2 cellular contexts compared by ENCODE assay signal in the genomic region with DNA sequence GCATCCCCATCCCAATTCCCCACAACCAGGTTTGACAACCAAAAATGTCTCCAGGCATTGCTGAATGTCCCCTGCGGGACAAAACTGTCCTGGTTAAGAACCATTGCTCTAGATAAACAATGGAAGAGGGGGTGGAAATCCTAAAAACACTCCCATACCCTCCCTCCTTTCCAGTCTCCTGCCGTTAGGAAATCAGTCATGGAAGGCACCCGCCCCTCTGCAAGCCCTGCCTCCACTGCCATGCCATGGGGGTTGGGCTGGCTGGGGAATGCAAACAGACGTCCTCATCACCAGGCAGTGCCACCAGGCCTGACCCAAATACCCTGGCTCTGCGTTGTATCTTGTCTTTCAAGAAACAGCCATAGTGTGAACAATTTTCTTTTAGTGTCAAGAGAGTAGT.
TF ChIP-seq lines count a peak whose summit lies in the region.

No MANE protein-coding gene starts in this region.

TF ChIP-seq in A549, 52 proteins besides CTCF, POLR2A, EP300 and RAD21:
- TF ChIP-seq ATOH8 (CRISPR knock-in tag; IDR thresholded peaks at IDR 0.05; ENCODE audit: low read depth) (no peak), CBX2 (IDR thresholded peaks at IDR 0.05; ENCODE audit: borderline replicate concordance, low read depth) (no peak), HOXB5 (CRISPR knock-in tag; IDR thresholded peaks at IDR 0.05) (no peak), HDAC2 (IDR thresholded peaks at IDR 0.05) (no peak), FOSB (CRISPR knock-in tag; IDR thresholded peaks at IDR 0.05) (no peak), JUN (IDR thresholded peaks at IDR 0.05) (no peak), EHMT2 (IDR thresholded peaks at IDR 0.05; ENCODE audit: low read depth) (no peak), NFE2L2 (conservative IDR thresholded peaks at IDR 0.05; ENCODE audit: low read length) (no peak), TFCP2L1 (CRISPR knock-in tag; IDR thresholded peaks at IDR 0.05) (no peak), BHLHE40 (IDR thresholded peaks at IDR 0.05; ENCODE audit: low read depth, low read length) (no peak), ZFP36 (IDR thresholded peaks at IDR 0.05; ENCODE audit: borderline replicate concordance, partially characterized antibody) (no peak), SREBF2 (IDR thresholded peaks at IDR 0.05) (no peak)
- TF ChIP-seq, protein P1, sequence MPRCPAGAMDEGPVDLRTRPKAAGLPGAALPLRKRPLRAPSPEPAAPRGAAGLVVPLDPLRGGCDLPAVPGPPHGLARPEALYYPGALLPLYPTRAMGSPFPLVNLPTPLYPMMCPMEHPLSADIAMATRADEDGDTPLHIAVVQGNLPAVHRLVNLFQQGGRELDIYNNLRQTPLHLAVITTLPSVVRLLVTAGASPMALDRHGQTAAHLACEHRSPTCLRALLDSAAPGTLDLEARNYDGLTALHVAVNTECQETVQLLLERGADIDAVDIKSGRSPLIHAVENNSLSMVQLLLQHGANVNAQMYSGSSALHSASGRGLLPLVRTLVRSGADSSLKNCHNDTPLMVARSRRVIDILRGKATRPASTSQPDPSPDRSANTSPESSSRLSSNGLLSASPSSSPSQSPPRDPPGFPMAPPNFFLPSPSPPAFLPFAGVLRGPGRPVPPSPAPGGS (IDR thresholded peaks at IDR 0.05): no peak
- TF ChIP-seq, protein P2, sequence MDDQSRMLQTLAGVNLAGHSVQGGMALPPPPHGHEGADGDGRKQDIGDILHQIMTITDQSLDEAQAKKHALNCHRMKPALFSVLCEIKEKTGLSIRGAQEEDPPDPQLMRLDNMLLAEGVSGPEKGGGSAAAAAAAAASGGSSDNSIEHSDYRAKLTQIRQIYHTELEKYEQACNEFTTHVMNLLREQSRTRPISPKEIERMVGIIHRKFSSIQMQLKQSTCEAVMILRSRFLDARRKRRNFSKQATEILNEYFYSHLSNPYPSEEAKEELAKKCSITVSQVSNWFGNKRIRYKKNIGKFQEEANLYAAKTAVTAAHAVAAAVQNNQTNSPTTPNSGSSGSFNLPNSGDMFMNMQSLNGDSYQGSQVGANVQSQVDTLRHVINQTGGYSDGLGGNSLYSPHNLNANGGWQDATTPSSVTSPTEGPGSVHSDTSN (IDR thresholded peaks at IDR 0.05): no peak
- TF ChIP-seq, protein P3, sequence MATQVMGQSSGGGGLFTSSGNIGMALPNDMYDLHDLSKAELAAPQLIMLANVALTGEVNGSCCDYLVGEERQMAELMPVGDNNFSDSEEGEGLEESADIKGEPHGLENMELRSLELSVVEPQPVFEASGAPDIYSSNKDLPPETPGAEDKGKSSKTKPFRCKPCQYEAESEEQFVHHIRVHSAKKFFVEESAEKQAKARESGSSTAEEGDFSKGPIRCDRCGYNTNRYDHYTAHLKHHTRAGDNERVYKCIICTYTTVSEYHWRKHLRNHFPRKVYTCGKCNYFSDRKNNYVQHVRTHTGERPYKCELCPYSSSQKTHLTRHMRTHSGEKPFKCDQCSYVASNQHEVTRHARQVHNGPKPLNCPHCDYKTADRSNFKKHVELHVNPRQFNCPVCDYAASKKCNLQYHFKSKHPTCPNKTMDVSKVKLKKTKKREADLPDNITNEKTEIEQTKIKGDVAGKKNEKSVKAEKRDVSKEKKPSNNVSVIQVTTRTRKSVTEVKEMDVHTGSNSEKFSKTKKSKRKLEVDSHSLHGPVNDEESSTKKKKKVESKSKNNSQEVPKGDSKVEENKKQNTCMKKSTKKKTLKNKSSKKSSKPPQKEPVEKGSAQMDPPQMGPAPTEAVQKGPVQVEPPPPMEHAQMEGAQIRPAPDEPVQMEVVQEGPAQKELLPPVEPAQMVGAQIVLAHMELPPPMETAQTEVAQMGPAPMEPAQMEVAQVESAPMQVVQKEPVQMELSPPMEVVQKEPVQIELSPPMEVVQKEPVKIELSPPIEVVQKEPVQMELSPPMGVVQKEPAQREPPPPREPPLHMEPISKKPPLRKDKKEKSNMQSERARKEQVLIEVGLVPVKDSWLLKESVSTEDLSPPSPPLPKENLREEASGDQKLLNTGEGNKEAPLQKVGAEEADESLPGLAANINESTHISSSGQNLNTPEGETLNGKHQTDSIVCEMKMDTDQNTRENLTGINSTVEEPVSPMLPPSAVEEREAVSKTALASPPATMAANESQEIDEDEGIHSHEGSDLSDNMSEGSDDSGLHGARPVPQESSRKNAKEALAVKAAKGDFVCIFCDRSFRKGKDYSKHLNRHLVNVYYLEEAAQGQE (IDR thresholded peaks at IDR 0.05): no peak

TF ChIP-seq in HCT116, 20 proteins besides CTCF, POLR2A, EP300 and RAD21:
- TF ChIP-seq, protein P4, sequence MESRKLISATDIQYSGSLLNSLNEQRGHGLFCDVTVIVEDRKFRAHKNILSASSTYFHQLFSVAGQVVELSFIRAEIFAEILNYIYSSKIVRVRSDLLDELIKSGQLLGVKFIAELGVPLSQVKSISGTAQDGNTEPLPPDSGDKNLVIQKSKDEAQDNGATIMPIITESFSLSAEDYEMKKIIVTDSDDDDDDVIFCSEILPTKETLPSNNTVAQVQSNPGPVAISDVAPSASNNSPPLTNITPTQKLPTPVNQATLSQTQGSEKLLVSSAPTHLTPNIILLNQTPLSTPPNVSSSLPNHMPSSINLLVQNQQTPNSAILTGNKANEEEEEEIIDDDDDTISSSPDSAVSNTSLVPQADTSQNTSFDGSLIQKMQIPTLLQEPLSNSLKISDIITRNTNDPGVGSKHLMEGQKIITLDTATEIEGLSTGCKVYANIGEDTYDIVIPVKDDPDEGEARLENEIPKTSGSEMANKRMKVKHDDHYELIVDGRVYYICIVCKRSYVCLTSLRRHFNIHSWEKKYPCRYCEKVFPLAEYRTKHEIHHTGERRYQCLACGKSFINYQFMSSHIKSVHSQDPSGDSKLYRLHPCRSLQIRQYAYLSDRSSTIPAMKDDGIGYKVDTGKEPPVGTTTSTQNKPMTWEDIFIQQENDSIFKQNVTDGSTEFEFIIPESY (IDR thresholded peaks at IDR 0.05; ENCODE audit: extremely low read depth, insufficient replicate concordance, low read length): no peak
- TF ChIP-seq, protein P5, sequence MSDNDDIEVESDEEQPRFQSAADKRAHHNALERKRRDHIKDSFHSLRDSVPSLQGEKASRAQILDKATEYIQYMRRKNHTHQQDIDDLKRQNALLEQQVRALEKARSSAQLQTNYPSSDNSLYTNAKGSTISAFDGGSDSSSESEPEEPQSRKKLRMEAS (IDR thresholded peaks at IDR 0.05): no peak
- TF ChIP-seq TCF7L2 (IDR thresholded peaks at IDR 0.05; ENCODE audit: borderline replicate concordance, extremely low read depth, insufficient read depth, insufficient read length) (no peak), CBX3 (IDR thresholded peaks at IDR 0.05; ENCODE audit: low read depth) (no peak), SIN3A (IDR thresholded peaks at IDR 0.05; ENCODE audit: low read depth) (no peak), JUND (IDR thresholded peaks at IDR 0.05) (no peak), SP1 (IDR thresholded peaks at IDR 0.05; ENCODE audit: low read depth) (no peak), CEBPB (IDR thresholded peaks at IDR 0.05; ENCODE audit: low read depth) (no peak), YY1 (IDR thresholded peaks at IDR 0.05; ENCODE audit: extremely low read depth, insufficient replicate concordance, low read depth, low read length) (no peak)
